Comparison of ENCODE assay signal across 21 cellular contexts in the genomic region with DNA sequence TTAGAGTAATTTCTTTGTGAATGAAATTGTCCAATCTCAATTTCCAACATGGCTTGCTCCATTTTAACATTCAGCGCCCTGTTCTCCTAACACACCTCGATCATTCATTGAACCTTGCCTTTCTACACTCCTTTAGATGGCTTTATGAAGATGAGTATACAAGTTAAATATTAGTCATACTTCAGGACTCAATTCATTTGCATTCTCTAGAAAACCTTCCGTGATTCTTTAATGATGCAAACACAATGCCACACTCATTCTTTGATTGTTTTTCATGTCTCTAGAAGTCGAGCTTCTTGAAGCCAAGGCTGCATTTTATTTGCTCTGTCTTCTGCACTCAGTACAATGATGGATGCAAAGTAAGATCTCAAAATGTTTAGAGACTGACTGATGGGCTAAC.
DNase-seq lines count a peak whose midpoint lies in the region; ATAC-seq, FAIRE-seq and TF ChIP-seq lines count a peak whose summit lies in the region.
"Had no signal": no experiment of that assay in that cellular context is flagged by ENCODE, and none has a peak within 500 bp of the region (broad histone marks: within the 10 kb centered on the region; RNA-seq: fewer than 3 reads in every experiment).

No MANE protein-coding gene starts in this region.

- peaks cover 61% of the 10 kb centered on the region for H3K4me1 ChIP-seq in OCI-LY3 (ENCODE audit: low read length)

- no peaks in the 10 kb centered on the region for H3K79me2 ChIP-seq in OCI-LY3 (ENCODE audit: low read length)

- peak overlapping the region; percentile 48 for H2AFZ ChIP-seq in OCI-LY3 (ENCODE audit: low read depth, low read length)

- peak overlapping the region; percentile 87 for H3K27ac ChIP-seq in OCI-LY3 (ENCODE audit: low read length)
- no peak overlapping the region for H3K27ac ChIP-seq in RWPE1
- H3K27ac ChIP-seq: KMS-11 had no signal

- no peak for TF ChIP-seq CTCF in OCI-LY3 (IDR thresholded peaks at IDR 0.05; ENCODE audit: low read depth, low read length)
- TF ChIP-seq CTCF in bronchial epithelial cell (IDR thresholded peaks at IDR 0.05; ENCODE audit: insufficient read depth, low read length, severe bottlenecking), result no peak
- no peak for TF ChIP-seq CTCF in RWPE1 (conservative IDR thresholded peaks at IDR 0.05; ENCODE audit: low read depth)

- peak overlapping the region; percentile 47 for H3K9ac ChIP-seq in OCI-LY3 (ENCODE audit: low read length)
- H3K9ac ChIP-seq: KMS-11 had no signal

- H3K27me3 ChIP-seq in OCI-LY3 (ENCODE audit: low read depth, low read length), result no peaks in the 10 kb centered on the region
- H3K27me3 ChIP-seq in bronchial epithelial cell (ENCODE audit: control insufficient read depth, insufficient read depth, low read length), result no peaks in the 10 kb centered on the region

- H3K9me3 ChIP-seq in OCI-LY3 (ENCODE audit: insufficient read depth, low read length), result no peaks in the 10 kb centered on the region

- peak overlapping the region; percentile 36 for H3K4me3 ChIP-seq in OCI-LY3 (ENCODE audit: low read length)
- no peak overlapping the region for H3K4me3 ChIP-seq in bronchial epithelial cell (ENCODE audit: low read depth, low read length)

- ATAC-seq in GM18907 (IDR thresholded peaks at IDR 0.05; ENCODE audit: unreplicated experiment) (peak; percentile 41), GM21526 (IDR thresholded peaks at IDR 0.05; ENCODE audit: low FRiP score, unreplicated experiment) (no peak), HG03159 (IDR thresholded peaks at IDR 0.05; ENCODE audit: unreplicated experiment) (no peak)
- ATAC-seq: HCT116, PC-3 had no signal

- POLR2A ChIA-PET in RWPE1 (lab: Yijun Ruan, JAX; ENCODE audit: low non-redundant PET), result no interaction called here

- H4K20me1 ChIP-seq in OCI-LY3 (ENCODE audit: insufficient read depth, low read length), result no peaks in the 10 kb centered on the region

- no peak for FAIRE-seq in bronchial epithelial cell (lab: Jason Lieb, UNC)

- peak overlapping the region; percentile 62 for H3K4me2 ChIP-seq in OCI-LY3 (ENCODE audit: low read length)
- H3K4me2 ChIP-seq: KMS-11 had no signal

- H3K36me3 ChIP-seq in OCI-LY3 (replicated peaks; ENCODE audit: low read depth, low read length) (peaks cover 6% of the 10 kb centered on the region), bronchial epithelial cell (ENCODE audit: control insufficient read depth, insufficient read depth, low read length) (no peaks in the 10 kb centered on the region)

- DNase-seq in bronchial epithelial cell (ENCODE audit: low read depth) (peak; percentile 77), kidney tubule cell (ENCODE audit: low spot score) (peak; percentile 12), RWPE1 (ENCODE audit: low spot score) (no peak)
- DNase-seq: Calu3, DND-41, IMR-90, NCI-H1092 treated with DMSO at 0.1 percent for 48 hours, NCI-H1436 treated with DMSO at 0.1 percent for 48 hours, NCI-H187 treated with DMSO at 0.1 percent for 48 hours, NCI-H2171 treated with DMSO at 0.1 percent for 48 hours, NCI-H524, NCI-H748 treated with DMSO at 0.1 percent for 48 hours, PC-3, SHP77, T-helper 1 cell had no signal

- CTCF ChIA-PET in RWPE1 (lab: Yijun Ruan, JAX), result no interaction called here
